ENCODE assay signal across 20 cellular contexts in genomic region chr6:79422666-79423065, GRCh38.
DNase-seq lines count a peak whose midpoint lies in the region; ATAC-seq and TF ChIP-seq lines count a peak whose summit lies in the region.
"Had no signal": no experiment of that assay in that cellular context is flagged by ENCODE, and none has a peak within 500 bp of the region (broad histone marks: within the 10 kb centered on the region; RNA-seq: fewer than 3 reads in every experiment).

No MANE protein-coding gene starts in this region.

- H3K27me3 Mint-ChIP-seq in nephron (ENCODE audit: low read depth): peaks cover 4% of the 10 kb centered on the region
- H3K27me3 Mint-ChIP-seq: B cell had no signal

- peak; percentile 46 for DNase-seq in DMS53 (lab: John Stamatoyannopoulos, UW)
- DNase-seq in DMS53 treated with DMSO at 0.1 percent for 48 hours (lab: John Stamatoyannopoulos, UW; ENCODE audit: unreplicated experiment): no peak
- DNase-seq in NCI-H82 treated with DMSO at 0.1 percent for 48 hours (lab: John Stamatoyannopoulos, UW; ENCODE audit: unreplicated experiment): no peak
- DNase-seq in upper lobe of right lung: no peak
- no peak for DNase-seq in NCI-H524 (lab: John Stamatoyannopoulos, UW)
- DNase-seq: 8988T; DMS 273 treated with DMSO at 0.1 percent for 48 hours; GF-D8; IMR-90; MG63; NCI-H1048; NK-92 treated with Interleukin-12 subunit alpha and Interleukin-12 subunit beta, amount 100 ng/mL, for 24 hours had no signal

- H3K9me3 ChIP-seq in upper lobe of right lung: no peaks in the 10 kb centered on the region
- H3K9me3 ChIP-seq: HAP-1, MG63 had no signal

- H3K27ac ChIP-seq in cingulate gyrus (ENCODE audit: low read depth, low read length) (peak overlapping the region; percentile 13), upper lobe of right lung (no peak overlapping the region)
- H3K27ac ChIP-seq: HL-60 had no signal

- no peaks in the 10 kb centered on the region for H3K9me3 Mint-ChIP-seq in nephron

- TF ChIP-seq CTCF in nephron (IDR thresholded peaks at IDR 0.05; ENCODE audit: unreplicated experiment in 3 of 3) (no peak), upper lobe of right lung (IDR thresholded peaks at IDR 0.05) (no peak)

- no peak overlapping the region for H3K4me3 ChIP-seq in upper lobe of right lung
- H3K4me3 ChIP-seq: GM12878, HAP-1, MG63 had no signal

- no peaks in the 10 kb centered on the region for H3K27me3 ChIP-seq in upper lobe of right lung
- H3K27me3 ChIP-seq: MG63 had no signal

- no peak overlapping the region for H3K4me3 Mint-ChIP-seq in nephron
- H3K4me3 Mint-ChIP-seq: B cell had no signal

- intact Hi-C loops in upper lobe of right lung (cut with DNase I): no loop called here

- H3K36me3 Mint-ChIP-seq in nephron (ENCODE audit: low read depth): no peaks in the 10 kb centered on the region

- no peaks in the 10 kb centered on the region for H3K4me1 ChIP-seq in upper lobe of right lung
- H3K4me1 ChIP-seq: HAP-1 had no signal

- H3K36me3 ChIP-seq in upper lobe of right lung: no peaks in the 10 kb centered on the region
- H3K36me3 ChIP-seq: HAP-1, MG63 had no signal

- peaks cover 33% of the 10 kb centered on the region for H3K4me1 Mint-ChIP-seq in nephron
- H3K4me1 Mint-ChIP-seq: B cell had no signal

- H3K27ac Mint-ChIP-seq in nephron: peak overlapping the region in 2 of 3 experiments; percentile 12 to 65
- H3K27ac Mint-ChIP-seq: B cell had no signal

- ATAC-seq in upper lobe of right lung (no peak), HG03175 (IDR thresholded peaks at IDR 0.05; ENCODE audit: unreplicated experiment) (no peak)
- ATAC-seq: Right ventricle myocardium inferior had no signal
